In genomic region chr12:19528750-19529149, GRCh38 we compare ENCODE assay signal across 18 cellular contexts.
DNase-seq lines count a peak whose midpoint lies in the region; ATAC-seq and TF ChIP-seq lines count a peak whose summit lies in the region.
"Had no signal": no experiment of that assay in that cellular context is flagged by ENCODE, and none has a peak within 500 bp of the region (broad histone marks: within the 10 kb centered on the region; RNA-seq: fewer than 3 reads in every experiment).

No MANE protein-coding gene starts in this region.

- H3K4me3 ChIP-seq in left lung, result no peak overlapping the region
- H3K4me3 ChIP-seq in thyroid gland (replicated peaks in 1 of 3), result no peak overlapping the region
- H3K4me3 ChIP-seq: heart right ventricle, right atrium auricular region had no signal

- ATAC-seq in activated T-helper 17 cell treated with anti-CD3 and anti-CD28 coated beads, Interleukin-2, amount 50 U/mL, for 72 hours (replicated peaks), result peak; percentile 77
- peak; percentile 81 for ATAC-seq in left lung
- ATAC-seq in stimulated activated naive CD8-positive, alpha-beta T cell treated with anti-CD3 and anti-CD28 coated beads, Interleukin-15, amount 100 ng/mL, for 72 hours, result peak; percentile 73
- ATAC-seq in GM19452 (IDR thresholded peaks at IDR 0.05; ENCODE audit: unreplicated experiment), result no peak
- no peak for ATAC-seq in GM18868 (IDR thresholded peaks at IDR 0.05; ENCODE audit: unreplicated experiment)
- ATAC-seq: activated CD4-positive, CD25-positive, alpha-beta regulatory T cell treated with anti-CD3 and anti-CD28 coated beads, Interleukin-2, amount 50 U/mL, for 24 hours; heart right ventricle had no signal

- 45 to 66% methylated on average over 2 of the region's 2 CpGs for WGBS in thyroid gland, 2 donors

- peak overlapping the region; percentile 53 for H3K27ac Mint-ChIP-seq in activated naive CD4-positive, alpha-beta T cell treated with anti-CD3 and anti-CD28 coated beads, Interleukin-2, amount 50 U/mL, for 24 hours
- peak overlapping the region; percentile 7 for H3K27ac Mint-ChIP-seq in activated T-helper 17 cell treated with anti-CD3 and anti-CD28 coated beads, Interleukin-2, amount 50 U/mL, for 72 hours
- peak overlapping the region in 1 of 2 donors; percentile 88 for H3K27ac Mint-ChIP-seq in stimulated activated naive CD8-positive, alpha-beta T cell treated with anti-CD3 and anti-CD28 coated beads, Interleukin-15, amount 100 ng/mL, for 72 hours
- H3K27ac Mint-ChIP-seq: mesothelial cell of epicardium; T-helper 1 cell treated with Interleukin-12 subunit alpha and Interleukin-12 subunit beta and Interleukin-4 antibody, amounts not matched to agents 30 μg/mL and 1 μg/mL, for 36 hours had no signal

- TF ChIP-seq POLR2A in thyroid gland (IDR thresholded peaks at IDR 0.05), result no peak

- H3K4me3 Mint-ChIP-seq in activated naive CD4-positive, alpha-beta T cell treated with anti-CD3 and anti-CD28 coated beads, Interleukin-2, amount 50 U/mL, for 24 hours, result no peak overlapping the region
- no peak overlapping the region for H3K4me3 Mint-ChIP-seq in activated T-helper 17 cell treated with anti-CD3 and anti-CD28 coated beads, Interleukin-2, amount 50 U/mL, for 72 hours
- H3K4me3 Mint-ChIP-seq in stimulated activated naive CD8-positive, alpha-beta T cell treated with anti-CD3 and anti-CD28 coated beads, Interleukin-15, amount 100 ng/mL, for 72 hours, result peak overlapping the region in 1 of 2 donors; percentile 5
- H3K4me3 Mint-ChIP-seq: mesothelial cell of epicardium; T-helper 1 cell treated with Interleukin-12 subunit alpha and Interleukin-12 subunit beta and Interleukin-4 antibody, amounts not matched to agents 30 μg/mL and 1 μg/mL, for 36 hours had no signal

- intact Hi-C loops in left lung (cut with DNase I) (no loop called here), thyroid gland (cut with DNase I) (no loop called here)

- no peak for DNase-seq in activated naive CD4-positive, alpha-beta T cell treated with anti-CD3 and anti-CD28 coated beads, Interleukin-2, amount 50 U/mL, for 16 hours
- DNase-seq in left lung (no peak), thyroid gland (no peak)
- no peak for DNase-seq in stimulated activated naive CD8-positive, alpha-beta T cell treated with anti-CD3 and anti-CD28 coated beads, Interleukin-15, amount 100 ng/mL, for 72 hours
- DNase-seq: heart right ventricle, kidney, MM.1S, NCI-H187 treated with DMSO at 0.1 percent for 48 hours, NCI-H510A treated with DMSO at 0.1 percent for 48 hours, SHP77 had no signal

- no peaks in the 10 kb centered on the region for H3K36me3 ChIP-seq in left lung
- H3K36me3 ChIP-seq in thyroid gland, result no peaks in the 10 kb centered on the region
- H3K36me3 ChIP-seq: right atrium auricular region had no signal

- H3K27ac ChIP-seq in left lung, result no peak overlapping the region
- H3K27ac ChIP-seq in thyroid gland, result no peak overlapping the region
- H3K27ac ChIP-seq: heart right ventricle, right atrium auricular region had no signal

- peaks cover 0 to 4% of the 10 kb centered on the region in 2 donors for H3K4me1 ChIP-seq in left lung
- no peaks in the 10 kb centered on the region for H3K4me1 ChIP-seq in thyroid gland
- H3K4me1 ChIP-seq: right atrium auricular region had no signal

- H3K4me1 Mint-ChIP-seq in activated naive CD4-positive, alpha-beta T cell treated with anti-CD3 and anti-CD28 coated beads, Interleukin-2, amount 50 U/mL, for 24 hours, result peaks cover 33% of the 10 kb centered on the region
- H3K4me1 Mint-ChIP-seq in activated T-helper 17 cell treated with anti-CD3 and anti-CD28 coated beads, Interleukin-2, amount 50 U/mL, for 72 hours, result peaks cover 20% of the 10 kb centered on the region
- peaks cover 34% of the 10 kb centered on the region for H3K4me1 Mint-ChIP-seq in stimulated activated naive CD8-positive, alpha-beta T cell treated with anti-CD3 and anti-CD28 coated beads, Interleukin-15, amount 100 ng/mL, for 72 hours

- H3K27me3 ChIP-seq in left lung (no peaks in the 10 kb centered on the region), thyroid gland (no peaks in the 10 kb centered on the region)
- H3K27me3 ChIP-seq: heart right ventricle, right atrium auricular region had no signal

- peaks cover 5% of the 10 kb centered on the region for H3K36me3 Mint-ChIP-seq in activated naive CD4-positive, alpha-beta T cell treated with anti-CD3 and anti-CD28 coated beads, Interleukin-2, amount 50 U/mL, for 24 hours
- H3K36me3 Mint-ChIP-seq in activated T-helper 17 cell treated with anti-CD3 and anti-CD28 coated beads, Interleukin-2, amount 50 U/mL, for 72 hours (ENCODE audit: low read depth), result peaks cover 12% of the 10 kb centered on the region

- TF ChIP-seq CTCF in left lung (IDR thresholded peaks at IDR 0.05) (no peak), thyroid gland (IDR thresholded peaks at IDR 0.05) (no peak)

- H3K9me3 ChIP-seq in left lung, result no peaks in the 10 kb centered on the region
- no peaks in the 10 kb centered on the region for H3K9me3 ChIP-seq in thyroid gland
- H3K9me3 ChIP-seq: heart right ventricle, right atrium auricular region had no signal

- no peaks in the 10 kb centered on the region for H3K27me3 Mint-ChIP-seq in activated naive CD4-positive, alpha-beta T cell treated with anti-CD3 and anti-CD28 coated beads, Interleukin-2, amount 50 U/mL, for 24 hours
- H3K27me3 Mint-ChIP-seq in activated T-helper 17 cell treated with anti-CD3 and anti-CD28 coated beads, Interleukin-2, amount 50 U/mL, for 72 hours, result no peaks in the 10 kb centered on the region
- H3K27me3 Mint-ChIP-seq in stimulated activated naive CD8-positive, alpha-beta T cell treated with anti-CD3 and anti-CD28 coated beads, Interleukin-15, amount 100 ng/mL, for 72 hours, result no peaks in the 10 kb centered on the region

- no peaks in the 10 kb centered on the region for H3K9me3 Mint-ChIP-seq in activated naive CD4-positive, alpha-beta T cell treated with anti-CD3 and anti-CD28 coated beads, Interleukin-2, amount 50 U/mL, for 24 hours
- no peaks in the 10 kb centered on the region for H3K9me3 Mint-ChIP-seq in activated T-helper 17 cell treated with anti-CD3 and anti-CD28 coated beads, Interleukin-2, amount 50 U/mL, for 72 hours
- no peaks in the 10 kb centered on the region for H3K9me3 Mint-ChIP-seq in stimulated activated naive CD8-positive, alpha-beta T cell treated with anti-CD3 and anti-CD28 coated beads, Interleukin-15, amount 100 ng/mL, for 72 hours
- H3K9me3 Mint-ChIP-seq: mesothelial cell of epicardium had no signal

Comparison
In these comparisons a context has a peak if more than half of its experiments do, and no peak if none do; other contexts are left out.
1. ATAC-seq: peak in activated T-helper 17 cell treated with anti-CD3 and anti-CD28 coated beads, Interleukin-2, amount 50 U/mL, for 72 hours (single experiment), left lung (single experiment) and stimulated activated naive CD8-positive, alpha-beta T cell treated with anti-CD3 and anti-CD28 coated beads, Interleukin-15, amount 100 ng/mL, for 72 hours (single experiment); none in GM19452 (single experiment) and GM18868 (single experiment).